Comparison of ENCODE assay signal across 8 cellular contexts in genomic region chr7:45920543-45921380, GRCh38.
DNase-seq lines count a peak whose midpoint lies in the region; ATAC-seq lines count a peak whose summit lies in the region.

IGFBP3 (minus strand) TSS chr7:45921272; CDS start chr7:45921140, 132 bp downstream.

- peak; percentile 32 for ATAC-seq in stimulated activated naive CD8-positive, alpha-beta T cell treated with anti-CD3 and anti-CD28 coated beads, Interleukin-15, amount 100 ng/mL, for 72 hours
- ATAC-seq in HG02981 (IDR thresholded peaks at IDR 0.05; ENCODE audit: unreplicated experiment) (no peak), HG03108 (IDR thresholded peaks at IDR 0.05; ENCODE audit: unreplicated experiment) (no peak)

- no peaks in the 10 kb centered on the region for H3K9me3 Mint-ChIP-seq in stimulated activated naive CD8-positive, alpha-beta T cell treated with anti-CD3 and anti-CD28 coated beads, Interleukin-15, amount 100 ng/mL, for 72 hours

- DNase-seq in activated naive CD4-positive, alpha-beta T cell treated with Interleukin-2 at 50 U/mL for 16 hours: peak; percentile 13
- DNase-seq in activated naive CD4-positive, alpha-beta T cell treated with anti-CD3 and anti-CD28 coated beads, Interleukin-2, amount 50 U/mL, for 16 hours: no peak
- DNase-seq in RPMI8226: peak; percentile 86
- DNase-seq in dedifferentiated amniotic fluid mesenchymal stem cell (ENCODE audit: extremely low spot score): peak; percentile 17
- peak; percentile 90 for DNase-seq in left kidney (ENCODE audit: low read depth, low spot score)
- no peak for DNase-seq in stimulated activated naive CD8-positive, alpha-beta T cell treated with anti-CD3 and anti-CD28 coated beads, Interleukin-15, amount 100 ng/mL, for 72 hours

- H3K27me3 Mint-ChIP-seq in stimulated activated naive CD8-positive, alpha-beta T cell treated with anti-CD3 and anti-CD28 coated beads, Interleukin-15, amount 100 ng/mL, for 72 hours: peaks cover 74% of the 10 kb centered on the region

- H3K27ac Mint-ChIP-seq in stimulated activated naive CD8-positive, alpha-beta T cell treated with anti-CD3 and anti-CD28 coated beads, Interleukin-15, amount 100 ng/mL, for 72 hours: peak within 1 kb of the TSS in 1 of 2 donors; percentile 19

- peaks cover 36% of the 10 kb centered on the region for H3K4me1 Mint-ChIP-seq in stimulated activated naive CD8-positive, alpha-beta T cell treated with anti-CD3 and anti-CD28 coated beads, Interleukin-15, amount 100 ng/mL, for 72 hours

- H3K4me3 Mint-ChIP-seq in stimulated activated naive CD8-positive, alpha-beta T cell treated with anti-CD3 and anti-CD28 coated beads, Interleukin-15, amount 100 ng/mL, for 72 hours: peak within 1 kb of the TSS; percentile 66 to 78

Comparison
In these comparisons a context has a peak if more than half of its experiments do, and no peak if none do; other contexts are left out.
1. DNase-seq: peak in activated naive CD4-positive, alpha-beta T cell treated with Interleukin-2 at 50 U/mL for 16 hours (single experiment), RPMI8226 (single experiment), dedifferentiated amniotic fluid mesenchymal stem cell (single experiment) and left kidney (single experiment); none in activated naive CD4-positive, alpha-beta T cell treated with anti-CD3 and anti-CD28 coated beads, Interleukin-2, amount 50 U/mL, for 16 hours (single experiment) and stimulated activated naive CD8-positive, alpha-beta T cell treated with anti-CD3 and anti-CD28 coated beads, Interleukin-15, amount 100 ng/mL, for 72 hours (0 of 2).